Comparison of ENCODE assay signal across 10 cellular contexts in the genomic region with DNA sequence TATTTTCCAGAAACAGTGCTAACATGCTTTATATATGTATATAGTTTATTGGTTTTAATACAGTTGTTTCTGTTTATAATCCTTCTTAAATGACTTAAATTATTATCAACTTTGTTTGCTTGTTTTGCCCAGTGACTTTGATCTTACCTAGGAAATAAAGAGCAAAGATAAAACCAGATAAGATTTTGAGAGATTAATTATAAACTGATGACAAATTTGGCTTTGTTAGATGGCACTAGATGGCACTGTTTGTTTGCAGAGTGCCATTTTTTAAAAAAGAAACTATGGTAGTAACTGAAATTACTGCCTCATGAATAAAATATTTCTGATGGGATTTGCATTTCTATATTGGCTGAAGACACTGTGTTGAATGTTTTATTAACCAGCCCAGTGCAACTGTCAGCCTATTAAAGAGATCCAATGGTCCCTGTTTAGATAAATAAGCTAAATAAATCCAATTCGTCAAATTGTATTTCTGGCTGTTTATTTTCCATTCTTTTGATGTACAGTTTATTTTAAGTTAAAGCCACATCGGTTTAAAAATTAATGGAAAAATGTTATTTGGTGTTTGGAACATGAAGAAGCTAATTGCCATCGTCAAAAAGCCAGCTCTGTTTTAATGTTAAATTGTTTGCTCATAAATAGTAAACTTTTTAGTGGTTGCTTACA. TPM values are rescaled to one million over a fixed set of nuclear protein-coding genes. Genes with fewer than 3 reads are reported as not detected.
A peak's percentile ranks its signal among the peaks of the same experiment; 100 is the strongest.
DNase-seq lines count a peak whose midpoint lies in the region; ATAC-seq and TF ChIP-seq lines count a peak whose summit lies in the region.
"Had no signal": no experiment of that assay in that cellular context is flagged by ENCODE, and none has a peak within 500 bp of the region (broad histone marks: within the 10 kb centered on the region; RNA-seq: fewer than 3 reads in every experiment).

No MANE protein-coding gene starts in this region.

- ATAC-seq in HG02973 (IDR thresholded peaks at IDR 0.05; ENCODE audit: unreplicated experiment) (no peak), GM19452 (IDR thresholded peaks at IDR 0.05; ENCODE audit: unreplicated experiment) (no peak), HG03280 (IDR thresholded peaks at IDR 0.05; ENCODE audit: unreplicated experiment) (no peak)
- ATAC-seq in activated T-cell treated with anti-CD3 and anti-CD28 coated beads, Interleukin-2, amount 50 U/mL, for 72 hours (replicated peaks in 1 of 2), result no peak

- H3K4me3 ChIP-seq in GM06990 (replicated peaks; ENCODE audit: low read depth, low read length) (no peak overlapping the region), coronary artery (no peak overlapping the region), neural progenitor cell (no peak overlapping the region)

- peak; percentile 44 for TF ChIP-seq CTCF in GM06990 (IDR thresholded peaks at IDR 0.05; ENCODE audit: insufficient read depth, low read length, poor library complexity, severe bottlenecking)
- TF ChIP-seq CTCF in coronary artery (IDR thresholded peaks at IDR 0.05), result peak; percentile 18
- peak; percentile 55 for TF ChIP-seq CTCF in neural progenitor cell (IDR thresholded peaks at IDR 0.05)

- no peak overlapping the region for H3K4me2 ChIP-seq in neural progenitor cell

- H4K20me1 ChIP-seq in neural progenitor cell (ENCODE audit: low read depth), result no peaks in the 10 kb centered on the region

- no peaks in the 10 kb centered on the region for H3K9me3 Mint-ChIP-seq in neural progenitor cell
- H3K9me3 Mint-ChIP-seq in activated T-cell treated with anti-CD3 and anti-CD28 coated beads, Interleukin-2, amount 50 U/mL, for 72 hours, result no peaks in the 10 kb centered on the region

- H3K36me3 ChIP-seq in GM06990 (ENCODE audit: control insufficient read depth, insufficient read depth, low read length), result no peaks in the 10 kb centered on the region; the same call in 1 of the 2 replicates
- H3K36me3 ChIP-seq in neural progenitor cell, result no peaks in the 10 kb centered on the region

- no peak overlapping the region for H2AFZ ChIP-seq in neural progenitor cell (replicated peaks)

- no peak overlapping the region for H3K9ac ChIP-seq in neural progenitor cell

- no peak overlapping the region for H3K4me3 Mint-ChIP-seq in neural progenitor cell
- no peak overlapping the region for H3K4me3 Mint-ChIP-seq in activated T-cell treated with anti-CD3 and anti-CD28 coated beads, Interleukin-2, amount 50 U/mL, for 72 hours

- peaks cover 3% of the 10 kb centered on the region for H3F3A ChIP-seq in neural progenitor cell (ENCODE audit: low read depth)

- no peaks in the 10 kb centered on the region for H3K27me3 ChIP-seq in GM06990 (replicated peaks; ENCODE audit: control insufficient read depth, insufficient read depth, low read length)
- H3K27me3 ChIP-seq in neural progenitor cell, result no peaks in the 10 kb centered on the region

- H3K4me1 Mint-ChIP-seq in neural progenitor cell, result peaks cover 4% of the 10 kb centered on the region
- peaks cover 30% of the 10 kb centered on the region for H3K4me1 Mint-ChIP-seq in activated T-cell treated with anti-CD3 and anti-CD28 coated beads, Interleukin-2, amount 50 U/mL, for 72 hours (ENCODE audit: low read depth)

- H3K27ac ChIP-seq in coronary artery, result no peak overlapping the region
- H3K27ac ChIP-seq in neural progenitor cell, result no peak overlapping the region

- no peak overlapping the region for H3K27ac Mint-ChIP-seq in neural progenitor cell
- H3K27ac Mint-ChIP-seq in activated T-cell treated with anti-CD3 and anti-CD28 coated beads, Interleukin-2, amount 50 U/mL, for 72 hours, result no peak overlapping the region

- peaks cover 2% of the 10 kb centered on the region for H3K27me3 Mint-ChIP-seq in neural progenitor cell (ENCODE audit: insufficient read depth, low read depth)
- no peaks in the 10 kb centered on the region for H3K27me3 Mint-ChIP-seq in activated T-cell treated with anti-CD3 and anti-CD28 coated beads, Interleukin-2, amount 50 U/mL, for 72 hours (ENCODE audit: low read depth)

- no peaks in the 10 kb centered on the region for H3K9me3 ChIP-seq in neural progenitor cell (ENCODE audit: low read depth)

- no peaks in the 10 kb centered on the region for H3K36me3 Mint-ChIP-seq in neural progenitor cell
- H3K36me3 Mint-ChIP-seq in activated T-cell treated with anti-CD3 and anti-CD28 coated beads, Interleukin-2, amount 50 U/mL, for 72 hours (ENCODE audit: insufficient read depth in 2 of 2), result peaks cover 0 to 6% of the 10 kb centered on the region in 2 donors

- peaks cover 4% of the 10 kb centered on the region for H3K4me1 ChIP-seq in neural progenitor cell

- no peaks in the 10 kb centered on the region for H3K79me2 ChIP-seq in neural progenitor cell (ENCODE audit: low read depth)

- DNase-seq in GM06990 (ENCODE audit: extremely low read depth, insufficient read length) (no peak), NAMALWA (ENCODE audit: low spot score) (peak; percentile 26), coronary artery (ENCODE audit: low spot score) (no peak), neural progenitor cell (ENCODE audit: low spot score) (no peak)
- DNase-seq in activated T-cell treated with anti-CD3 and anti-CD28 coated beads, Interleukin-2, amount 50 U/mL, for 72 hours, result no peak
- DNase-seq: foreskin melanocyte, NCI-H146 had no signal

RNA-seq across cellular contexts. Expression of a gene that starts 28.7 kb away (rescaled TPM):
- 28.8 and 30.4 TPM in 2 replicates for total RNA-seq in neural progenitor cell (ENCODE audit: low replicate concordance)
- total RNA-seq in activated T-cell treated with anti-CD3 and anti-CD28 coated beads, Interleukin-2, amount 50 U/mL, for 72 hours, result 10 to 100 TPM; 65.5 to 71.8 TPM

RNA-seq across cellular contexts. Expression of a gene that starts 29.0 kb away (rescaled TPM):
- 28.2 and 37.7 TPM in 2 replicates for total RNA-seq in neural progenitor cell (ENCODE audit: low replicate concordance)
- 10 to 100 TPM; 61.1 to 78.7 TPM for total RNA-seq in activated T-cell treated with anti-CD3 and anti-CD28 coated beads, Interleukin-2, amount 50 U/mL, for 72 hours
